ENCODE assay signal across 19 cellular contexts in the genomic region with DNA sequence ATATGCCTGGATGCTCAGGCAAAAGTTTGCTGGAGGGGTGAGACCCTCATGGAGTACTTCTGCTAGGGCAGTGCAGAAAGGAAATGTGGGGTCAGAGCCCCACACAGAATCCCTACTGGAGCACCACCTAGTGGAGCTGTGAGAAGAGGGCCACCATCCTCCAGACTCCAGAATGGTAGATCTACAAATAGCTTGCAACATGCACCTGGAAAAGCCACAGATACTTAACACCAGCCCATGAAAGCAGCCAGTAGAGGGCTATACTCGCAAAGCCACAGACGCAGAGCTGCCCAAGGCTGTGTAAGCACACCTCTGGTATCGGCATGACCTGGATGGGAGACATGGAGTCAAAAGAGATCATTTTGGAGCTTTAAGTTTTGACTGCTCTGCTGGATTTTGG.
DNase-seq lines count a peak whose midpoint lies in the region; ATAC-seq and TF ChIP-seq lines count a peak whose summit lies in the region.
"Had no signal": no experiment of that assay in that cellular context is flagged by ENCODE, and none has a peak within 500 bp of the region (broad histone marks: within the 10 kb centered on the region; RNA-seq: fewer than 3 reads in every experiment).

No MANE protein-coding gene starts in this region.

- H3K4me2 ChIP-seq in Karpas-422 (ENCODE audit: low read depth, low read length, poor library complexity, severe bottlenecking) (no peak overlapping the region), trophoblast cell (ENCODE audit: low read length) (no peak overlapping the region)

- H3K14ac ChIP-seq in trophoblast cell (ENCODE audit: low read length): no peak overlapping the region

- no peak overlapping the region for H3K18ac ChIP-seq in trophoblast cell (ENCODE audit: low read length)

- H3K9me3 ChIP-seq in Karpas-422 (ENCODE audit: low read length) (no peaks in the 10 kb centered on the region), trophoblast cell (ENCODE audit: insufficient read depth, low read depth, low read length) (peaks cover 2% of the 10 kb centered on the region), adrenal gland (replicated peaks in 1 of 3) (no peaks in the 10 kb centered on the region)
- H3K9me3 ChIP-seq: SJCRH30, transverse colon had no signal

- no peak overlapping the region for H2BK5ac ChIP-seq in trophoblast cell (ENCODE audit: low read depth, low read length, poor library complexity)

- no peaks in the 10 kb centered on the region for H3K9me2 ChIP-seq in Karpas-422 (replicated peaks; ENCODE audit: insufficient read depth, low read length)

- H3K27me3 ChIP-seq in Karpas-422 (ENCODE audit: low read length) (no peaks in the 10 kb centered on the region), brain microvascular endothelial cell (replicated peaks) (no peaks in the 10 kb centered on the region), trophoblast cell (ENCODE audit: insufficient read depth, low read length) (no peaks in the 10 kb centered on the region), adrenal gland (no peaks in the 10 kb centered on the region)
- H3K27me3 ChIP-seq: left lung, SJCRH30, transverse colon had no signal

- no CpG with 5 or more reads among the region's 3 CpGs for WGBS in trophoblast cell (ENCODE audit: extremely low coverage, insufficient coverage, insufficient read length)
- 66 to 90% (median 74%) methylated on average over 2 to 3 of the region's 3 CpGs for WGBS in adrenal gland, 4 donors

- in situ Hi-C loops in brain microvascular endothelial cell (cut with HindIII; ENCODE audit: low pct_ligation_motif_present, low sequenced_read_pairs): no loop called here

- H3K9ac ChIP-seq in Karpas-422 (ENCODE audit: low read length) (no peak overlapping the region), trophoblast cell (ENCODE audit: low read length) (no peak overlapping the region)

- intact Hi-C loops in adrenal gland (cut with DNase I): no loop called here

- H2AK5ac ChIP-seq in trophoblast cell (ENCODE audit: low read length): no peak overlapping the region

- no peaks in the 10 kb centered on the region for H3K36me3 ChIP-seq in Karpas-422 (ENCODE audit: insufficient read depth, low read length)
- H3K36me3 ChIP-seq in brain microvascular endothelial cell (replicated peaks): no peaks in the 10 kb centered on the region
- no peaks in the 10 kb centered on the region for H3K36me3 ChIP-seq in trophoblast cell (ENCODE audit: control insufficient read depth in 1 of 2, insufficient read depth in 2 of 2, low read length in 2 of 2)
- H3K36me3 ChIP-seq in adrenal gland (replicated peaks in 1 of 2): no peaks in the 10 kb centered on the region
- H3K36me3 ChIP-seq: left lung, SJCRH30, transverse colon had no signal

- ATAC-seq in GM21723 (IDR thresholded peaks at IDR 0.05; ENCODE audit: unreplicated experiment): no peak
- ATAC-seq: left lung; stimulated activated memory B cell treated with anti-CD40 and anti-IgM and Interleukin-4, amounts not matched to agents 10 μg/mL and 1 μg/mL and 100 μg/mL, for 72 hours had no signal

- no peak overlapping the region for H3K4ac ChIP-seq in trophoblast cell (ENCODE audit: low read depth, low read length)

- H4K8ac ChIP-seq in trophoblast cell (ENCODE audit: low read depth, low read length): no peak overlapping the region

- H3K27ac ChIP-seq in Karpas-422 (ENCODE audit: low read length) (no peak overlapping the region), brain microvascular endothelial cell (no peak overlapping the region), trophoblast cell (ENCODE audit: low read depth, low read length) (no peak overlapping the region), adrenal gland (no peak overlapping the region)
- H3K27ac ChIP-seq: left lung, SJCRH30, transverse colon had no signal

- H4K91ac ChIP-seq in trophoblast cell (ENCODE audit: low read depth, low read length): no peak overlapping the region

- no peak overlapping the region for H2BK12ac ChIP-seq in trophoblast cell (ENCODE audit: low read length)

- H3K79me2 ChIP-seq in Karpas-422 (ENCODE audit: low read length): no peaks in the 10 kb centered on the region
- H3K79me2 ChIP-seq in trophoblast cell (ENCODE audit: control insufficient read depth, insufficient read depth, low read length, poor library complexity): no peaks in the 10 kb centered on the region

- no peak overlapping the region for H2BK120ac ChIP-seq in trophoblast cell (ENCODE audit: insufficient read depth, low read length, poor library complexity)

- H3K4me1 ChIP-seq in Karpas-422 (ENCODE audit: low read length): no peaks in the 10 kb centered on the region
- no peaks in the 10 kb centered on the region for H3K4me1 ChIP-seq in trophoblast cell (ENCODE audit: control insufficient read depth in 1 of 2, insufficient read depth in 2 of 2, low read length in 2 of 2)
- H3K4me1 ChIP-seq in adrenal gland (replicated peaks in 1 of 2): no peaks in the 10 kb centered on the region
- H3K4me1 ChIP-seq: left lung, SJCRH30, transverse colon had no signal

- DNase-seq in SHP77 (lab: John Stamatoyannopoulos, UW): peak; percentile 21 to 45
- no peak for DNase-seq in SHP77 treated with DMSO at 0.1 percent for 48 hours (lab: John Stamatoyannopoulos, UW)
- DNase-seq in Karpas-422: peak; percentile 40
- no peak for DNase-seq in brain microvascular endothelial cell
- DNase-seq in trophoblast cell: peak; percentile 5 to 26
- no peak for DNase-seq in adrenal gland
- no peak for DNase-seq in activated effector memory CD4-positive, alpha-beta T cell treated with Interleukin-2 at 50 U/mL for 16 hours
- DNase-seq: ACHN; activated CD4-positive, alpha-beta T cell treated with anti-CD3 and anti-CD28 coated beads, Interleukin-2, amount 50 U/mL, for 1 hour; activated T-cell treated with anti-CD3 and anti-CD28 coated beads for 4 hours; effector memory CD4-positive, alpha-beta T cell; left lung; naive B cell; NCI-H1092; NCI-H2171; transverse colon had no signal

- no peak overlapping the region for H4K12ac ChIP-seq in trophoblast cell (ENCODE audit: low read depth, low read length)

- no peak for TF ChIP-seq POLR2A in adrenal gland (IDR thresholded peaks at IDR 0.05)

- H3K79me1 ChIP-seq in trophoblast cell (ENCODE audit: low read length): no peaks in the 10 kb centered on the region

- peak; percentile 33 for TF ChIP-seq CTCF in brain microvascular endothelial cell (IDR thresholded peaks at IDR 0.05; ENCODE audit: low read depth, low read length, missing control alignments)
- TF ChIP-seq CTCF in adrenal gland (IDR thresholded peaks at IDR 0.05): no peak

- H3K4me3 ChIP-seq in Karpas-422 (ENCODE audit: low read length): no peak overlapping the region
- no peak overlapping the region for H3K4me3 ChIP-seq in brain microvascular endothelial cell (ENCODE audit: low read depth, low read length)
- H3K4me3 ChIP-seq in trophoblast cell (ENCODE audit: low read depth, low read length): no peak overlapping the region
- H3K4me3 ChIP-seq in adrenal gland: no peak overlapping the region
- H3K4me3 ChIP-seq: left lung, SJCRH30, transverse colon had no signal

- no peak overlapping the region for H3K23ac ChIP-seq in trophoblast cell (ENCODE audit: low read length)

- H2AFZ ChIP-seq in Karpas-422 (ENCODE audit: low read length) (no peak overlapping the region), trophoblast cell (ENCODE audit: insufficient read depth, low read length, poor library complexity) (no peak overlapping the region)

- no peaks in the 10 kb centered on the region for H4K20me1 ChIP-seq in Karpas-422 (ENCODE audit: insufficient read depth, low read depth, low read length)

Comparison
In these comparisons a context has a peak if more than half of its experiments do, and no peak if none do; other contexts are left out.
1. DNase-seq: peak in SHP77 (2 of 2), Karpas-422 (single experiment) and trophoblast cell (2 of 2); none in SHP77 treated with DMSO at 0.1 percent for 48 hours (single experiment), brain microvascular endothelial cell (single experiment), adrenal gland (0 of 7) and activated effector memory CD4-positive, alpha-beta T cell treated with Interleukin-2 at 50 U/mL for 16 hours (single experiment).